Comparison of ENCODE assay signal across 21 cellular contexts in genomic region chr4:175325230-175325629, GRCh38.
DNase-seq lines count a peak whose midpoint lies in the region; ATAC-seq, FAIRE-seq and TF ChIP-seq lines count a peak whose summit lies in the region.
"Had no signal": no experiment of that assay in that cellular context is flagged by ENCODE, and none has a peak within 500 bp of the region (broad histone marks: within the 10 kb centered on the region; RNA-seq: fewer than 3 reads in every experiment).

No MANE protein-coding gene starts in this region.

- no peaks in the 10 kb centered on the region for H3K27me3 Mint-ChIP-seq in WTC11 (ENCODE audit: low read depth)

- no peak overlapping the region for H3K9ac ChIP-seq in mesenchymal stem cell (ENCODE audit: low read length)

- 87% methylated on average over 5 of the region's 5 CpGs for WGBS in mesenchymal stem cell

- no peak overlapping the region for H2BK5ac ChIP-seq in mesenchymal stem cell (ENCODE audit: low read depth, low read length, poor library complexity, severe bottlenecking)

- H3K9me3 Mint-ChIP-seq in WTC11: peaks cover 3% of the 10 kb centered on the region; the same call in 1 of the 2 replicates

- H2BK15ac ChIP-seq in mesenchymal stem cell (ENCODE audit: low read depth, poor library complexity, severe bottlenecking): no peak overlapping the region

- DNase-seq in EL (peak; percentile 6), HTR-8/SVneo (ENCODE audit: insufficient read length, low spot score) (no peak), astrocyte of the spinal cord (ENCODE audit: low read depth, low spot score) (peak; percentile 22), kidney tubule cell (ENCODE audit: low spot score) (peak; percentile 6), uterus (no peak), mesenchymal stem cell (no peak), ureter (ENCODE audit: low spot score) (no peak), WTC11 (ENCODE audit: low spot score) (no peak)
- DNase-seq: AML-193, Caco-2, DMS79, KG1, NCI-H1048, NCI-H1436 treated with DMSO at 0.1 percent for 48 hours, NCI-H2029 treated with DMSO at 0.1 percent for 48 hours, NCI-H2171 treated with DMSO at 0.1 percent for 48 hours, NCI-H82, Right ventricle myocardium superior had no signal

- H3K14ac ChIP-seq in mesenchymal stem cell (ENCODE audit: low read length in 2 of 2): no peak overlapping the region

- H3K79me1 ChIP-seq in mesenchymal stem cell (replicated peaks; ENCODE audit: low read length, poor library complexity, severe bottlenecking): no peaks in the 10 kb centered on the region

- in situ Hi-C loops in astrocyte of the spinal cord (cut with HindIII; ENCODE audit: low sequenced_read_pairs): no loop called here

- no peak for TF ChIP-seq CTCF in astrocyte of the spinal cord (IDR thresholded peaks at IDR 0.05; ENCODE audit: low read depth, low read length)
- no peak for TF ChIP-seq CTCF in uterus (IDR thresholded peaks at IDR 0.05)
- TF ChIP-seq CTCF in WTC11 (IDR thresholded peaks at IDR 0.05): no peak

- ATAC-seq in WTC11: no peak
- ATAC-seq: Panc1 had no signal

- POLR2A ChIA-PET in WTC11 (lab: Charles Lee): no interaction called here

- no peak overlapping the region for H3K4me3 Mint-ChIP-seq in WTC11

- no peak overlapping the region for H4K91ac ChIP-seq in mesenchymal stem cell (ENCODE audit: low read length)

- H2AK5ac ChIP-seq in mesenchymal stem cell (ENCODE audit: low read length, severe bottlenecking): no peak overlapping the region

- H3K23ac ChIP-seq in mesenchymal stem cell (ENCODE audit: low read length in 2 of 2): no peak overlapping the region

- H3K18ac ChIP-seq in mesenchymal stem cell (ENCODE audit: low read depth in 1 of 2, low read length in 2 of 2): no peak overlapping the region

- no peak overlapping the region for H3K4me3 ChIP-seq in astrocyte of the spinal cord (ENCODE audit: low read depth, low read length)
- no peak overlapping the region for H3K4me3 ChIP-seq in uterus
- no peak overlapping the region for H3K4me3 ChIP-seq in mesenchymal stem cell (ENCODE audit: insufficient read depth in 1 of 2, low read depth in 1 of 2, low read length in 2 of 2)
- H3K4me3 ChIP-seq: SK-N-MC had no signal

- peak; percentile 73 for FAIRE-seq in HTR-8/SVneo (lab: Jason Lieb, UNC)
- FAIRE-seq: G401.6 had no signal

- H3K9me3 ChIP-seq in uterus: no peaks in the 10 kb centered on the region
- H3K9me3 ChIP-seq in mesenchymal stem cell (ENCODE audit: control insufficient read depth, low read length): no peaks in the 10 kb centered on the region
- H3K9me3 ChIP-seq: Caco-2 had no signal

- no peak overlapping the region for H2AFZ ChIP-seq in mesenchymal stem cell (ENCODE audit: low read depth, low read length)

- no peak overlapping the region for H2BK120ac ChIP-seq in mesenchymal stem cell (ENCODE audit: low read depth, low read length)

- no peaks in the 10 kb centered on the region for H3K4me1 Mint-ChIP-seq in WTC11

- CTCF ChIA-PET in WTC11 (lab: Charles Lee): no interaction called here

- intact Hi-C loops in uterus (cut with DNase I; ENCODE audit: low total_unique reads): no loop called here

- H2BK12ac ChIP-seq in mesenchymal stem cell (ENCODE audit: low read length in 2 of 2): no peak overlapping the region

- H3K36me3 ChIP-seq in uterus (no peaks in the 10 kb centered on the region), mesenchymal stem cell (ENCODE audit: control insufficient read depth in 1 of 2, insufficient read depth in 2 of 2, low read depth in 1 of 2, low read length in 2 of 2) (no peaks in the 10 kb centered on the region)

- no peak overlapping the region for H3K27ac Mint-ChIP-seq in WTC11

- peaks cover 0 to 5% of the 10 kb centered on the region in 2 donors for H3K4me1 ChIP-seq in uterus
- H3K4me1 ChIP-seq in mesenchymal stem cell (ENCODE audit: control insufficient read depth, insufficient read depth, low read depth, low read length): peaks cover 2% of the 10 kb centered on the region
- H3K4me1 ChIP-seq: Caco-2 had no signal

- H3K4me2 ChIP-seq in mesenchymal stem cell (ENCODE audit: low read length, poor library complexity, severe bottlenecking): no peak overlapping the region

- no peaks in the 10 kb centered on the region for H3K36me3 Mint-ChIP-seq in WTC11

- no peak overlapping the region for H3K4ac ChIP-seq in mesenchymal stem cell (ENCODE audit: low read depth in 1 of 2, low read length in 2 of 2)

- no peak overlapping the region for H4K8ac ChIP-seq in mesenchymal stem cell (ENCODE audit: low read length)

- no peak for TF ChIP-seq POLR2A in uterus (IDR thresholded peaks at IDR 0.05)

- H3K27me3 ChIP-seq in uterus: no peaks in the 10 kb centered on the region
- H3K27me3 ChIP-seq in mesenchymal stem cell (ENCODE audit: control insufficient read depth in 1 of 2, insufficient read depth in 1 of 2, low read length in 2 of 2): no peaks in the 10 kb centered on the region

- H3K27ac ChIP-seq in uterus (no peak overlapping the region), mesenchymal stem cell (ENCODE audit: low read length, poor library complexity, severe bottlenecking) (no peak overlapping the region)
- H3K27ac ChIP-seq: SK-N-MC had no signal

TF ChIP-seq in WTC11, 78 proteins besides CTCF, POLR2A, EP300 and RAD21 (continues in another document):
- TF ChIP-seq, protein P1, sequence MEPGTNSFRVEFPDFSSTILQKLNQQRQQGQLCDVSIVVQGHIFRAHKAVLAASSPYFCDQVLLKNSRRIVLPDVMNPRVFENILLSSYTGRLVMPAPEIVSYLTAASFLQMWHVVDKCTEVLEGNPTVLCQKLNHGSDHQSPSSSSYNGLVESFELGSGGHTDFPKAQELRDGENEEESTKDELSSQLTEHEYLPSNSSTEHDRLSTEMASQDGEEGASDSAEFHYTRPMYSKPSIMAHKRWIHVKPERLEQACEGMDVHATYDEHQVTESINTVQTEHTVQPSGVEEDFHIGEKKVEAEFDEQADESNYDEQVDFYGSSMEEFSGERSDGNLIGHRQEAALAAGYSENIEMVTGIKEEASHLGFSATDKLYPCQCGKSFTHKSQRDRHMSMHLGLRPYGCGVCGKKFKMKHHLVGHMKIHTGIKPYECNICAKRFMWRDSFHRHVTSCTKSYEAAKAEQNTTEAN (CRISPR knock-in tag; IDR thresholded peaks at IDR 0.05): no peak
- TF ChIP-seq, protein P2, sequence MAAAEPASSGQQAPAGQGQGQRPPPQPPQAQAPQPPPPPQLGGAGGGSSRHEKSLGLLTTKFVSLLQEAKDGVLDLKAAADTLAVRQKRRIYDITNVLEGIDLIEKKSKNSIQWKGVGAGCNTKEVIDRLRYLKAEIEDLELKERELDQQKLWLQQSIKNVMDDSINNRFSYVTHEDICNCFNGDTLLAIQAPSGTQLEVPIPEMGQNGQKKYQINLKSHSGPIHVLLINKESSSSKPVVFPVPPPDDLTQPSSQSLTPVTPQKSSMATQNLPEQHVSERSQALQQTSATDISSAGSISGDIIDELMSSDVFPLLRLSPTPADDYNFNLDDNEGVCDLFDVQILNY (CRISPR knock-in tag; IDR thresholded peaks at IDR 0.05): no peak
- no peak for TF ChIP-seq ZNF219 (CRISPR knock-in tag; IDR thresholded peaks at IDR 0.05; ENCODE audit: borderline replicate concordance)
- TF ChIP-seq RELA (CRISPR knock-in tag; IDR thresholded peaks at IDR 0.05; ENCODE audit: borderline replicate concordance): no peak
- no peak for TF ChIP-seq ZNF281 (CRISPR knock-in tag; IDR thresholded peaks at IDR 0.05)
- TF ChIP-seq ZNF396 (CRISPR knock-in tag; IDR thresholded peaks at IDR 0.05; ENCODE audit: borderline replicate concordance): no peak
- no peak for TF ChIP-seq KAT7 (CRISPR knock-in tag; IDR thresholded peaks at IDR 0.05; ENCODE audit: borderline replicate concordance)
- TF ChIP-seq TCF7 (CRISPR knock-in tag; IDR thresholded peaks at IDR 0.05; ENCODE audit: low read depth): no peak

Comparison
In these comparisons a context has a peak if more than half of its experiments do, and no peak if none do; other contexts are left out.
1. DNase-seq: peak in EL (single experiment), astrocyte of the spinal cord (single experiment) and kidney tubule cell (single experiment); none in HTR-8/SVneo (single experiment), uterus (0 of 2), mesenchymal stem cell (single experiment), ureter (single experiment) and WTC11 (single experiment).